In the genomic region with DNA sequence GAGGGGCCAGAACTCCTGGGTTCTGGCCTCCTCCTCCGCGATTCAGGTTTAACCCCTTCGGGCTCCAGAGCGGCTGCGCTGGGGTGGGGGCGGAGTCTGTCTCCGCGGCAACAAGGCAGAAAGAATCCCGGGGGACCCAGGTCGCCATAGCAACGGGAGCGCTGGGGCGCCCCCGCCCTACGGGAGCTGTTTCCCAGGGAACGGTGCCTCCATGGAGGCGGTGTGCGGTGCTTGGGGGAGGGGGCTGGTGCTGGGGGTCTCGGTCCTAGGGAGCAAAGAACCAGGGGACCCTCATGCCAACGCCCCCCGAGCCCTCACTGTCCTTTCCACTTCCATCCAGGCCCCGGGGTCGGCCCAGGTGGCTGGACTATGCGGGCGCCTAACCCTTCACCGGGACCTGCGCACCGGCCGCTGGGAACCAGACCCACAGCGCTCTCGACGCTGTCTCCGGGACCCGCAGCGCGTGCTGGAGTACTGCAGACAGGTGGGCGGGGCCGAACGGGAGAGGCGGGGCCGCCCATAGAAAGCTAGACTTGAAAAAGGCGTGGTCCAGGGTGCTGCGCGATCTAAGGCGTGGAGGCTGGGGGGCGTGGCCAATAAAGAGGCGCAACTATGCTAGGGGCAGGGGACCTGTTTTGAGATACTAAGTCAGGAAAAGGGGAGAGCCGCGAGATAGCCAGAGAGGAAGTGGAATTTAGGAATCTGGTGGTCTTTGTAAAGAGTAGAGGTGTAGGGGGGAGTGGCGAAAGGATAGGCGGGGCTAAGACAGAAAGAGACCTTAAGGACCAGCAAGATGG, we compare ENCODE assay signal across 1 cellular context.
A peak's percentile ranks its signal among the peaks of the same experiment; 100 is the strongest.
TF ChIP-seq lines count a peak whose summit lies in the region.

No MANE protein-coding gene starts in this region.

TF ChIP-seq in GM12878, 131 proteins besides CTCF, POLR2A, EP300 and RAD21:
- TF ChIP-seq ZBTB40 (IDR thresholded peaks at IDR 0.05; ENCODE audit: borderline replicate concordance) (0 out of 2 replicates have a peak, but pooled peaks have one; percentile 30), MEF2B (IDR thresholded peaks at IDR 0.05; ENCODE audit: partially characterized antibody, poor library complexity, severe bottlenecking) (peak; percentile 91), BMI1 (IDR thresholded peaks at IDR 0.05; ENCODE audit: borderline replicate concordance) (peak; percentile 95), GATAD2B (conservative IDR thresholded peaks at IDR 0.05; ENCODE audit: low read depth) (0 out of 2 replicates have a peak, but pooled peaks have one; percentile 37), EGR1 (IDR thresholded peaks at IDR 0.05; ENCODE audit: borderline replicate concordance in 1 of 2, low read depth in 2 of 2, low read length in 2 of 2) (peak in 1 of 2 experiments; percentile 67; a peak in 2 of 3 replicates), NRF1 (conservative IDR thresholded peaks at IDR 0.05; ENCODE audit: low read depth, low read length) (0 out of 2 replicates have a peak, but pooled peaks have one; percentile 12), IRF4 (IDR thresholded peaks at IDR 0.05; ENCODE audit: low read depth, low read length) (no peak), SRF (IDR thresholded peaks at IDR 0.05; ENCODE audit: low read depth in 2 of 2, low read length in 2 of 2) (0 out of 4 replicates have a peak, but pooled peaks of 1 of the 2 experiments have one; percentile 8), TARDBP (IDR thresholded peaks at IDR 0.05; ENCODE audit: borderline replicate concordance) (no peak; the same call in 1 of the 2 replicates)
- TF ChIP-seq, protein P1, sequence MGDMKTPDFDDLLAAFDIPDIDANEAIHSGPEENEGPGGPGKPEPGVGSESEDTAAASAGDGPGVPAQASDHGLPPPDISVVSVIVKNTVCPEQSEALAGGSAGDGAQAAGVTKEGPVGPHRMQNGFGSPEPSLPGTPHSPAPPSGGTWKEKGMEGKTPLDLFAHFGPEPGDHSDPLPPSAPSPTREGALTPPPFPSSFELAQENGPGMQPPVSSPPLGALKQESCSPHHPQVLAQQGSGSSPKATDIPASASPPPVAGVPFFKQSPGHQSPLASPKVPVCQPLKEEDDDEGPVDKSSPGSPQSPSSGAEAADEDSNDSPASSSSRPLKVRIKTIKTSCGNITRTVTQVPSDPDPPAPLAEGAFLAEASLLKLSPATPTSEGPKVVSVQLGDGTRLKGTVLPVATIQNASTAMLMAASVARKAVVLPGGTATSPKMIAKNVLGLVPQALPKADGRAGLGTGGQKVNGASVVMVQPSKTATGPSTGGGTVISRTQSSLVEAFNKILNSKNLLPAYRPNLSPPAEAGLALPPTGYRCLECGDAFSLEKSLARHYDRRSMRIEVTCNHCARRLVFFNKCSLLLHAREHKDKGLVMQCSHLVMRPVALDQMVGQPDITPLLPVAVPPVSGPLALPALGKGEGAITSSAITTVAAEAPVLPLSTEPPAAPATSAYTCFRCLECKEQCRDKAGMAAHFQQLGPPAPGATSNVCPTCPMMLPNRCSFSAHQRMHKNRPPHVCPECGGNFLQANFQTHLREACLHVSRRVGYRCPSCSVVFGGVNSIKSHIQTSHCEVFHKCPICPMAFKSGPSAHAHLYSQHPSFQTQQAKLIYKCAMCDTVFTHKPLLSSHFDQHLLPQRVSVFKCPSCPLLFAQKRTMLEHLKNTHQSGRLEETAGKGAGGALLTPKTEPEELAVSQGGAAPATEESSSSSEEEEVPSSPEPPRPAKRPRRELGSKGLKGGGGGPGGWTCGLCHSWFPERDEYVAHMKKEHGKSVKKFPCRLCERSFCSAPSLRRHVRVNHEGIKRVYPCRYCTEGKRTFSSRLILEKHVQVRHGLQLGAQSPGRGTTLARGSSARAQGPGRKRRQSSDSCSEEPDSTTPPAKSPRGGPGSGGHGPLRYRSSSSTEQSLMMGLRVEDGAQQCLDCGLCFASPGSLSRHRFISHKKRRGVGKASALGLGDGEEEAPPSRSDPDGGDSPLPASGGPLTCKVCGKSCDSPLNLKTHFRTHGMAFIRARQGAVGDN (IDR thresholded peaks at IDR 0.05), result no peak
